ENCODE assay signal across 25 cellular contexts in genomic region chr1:228314658-228315483, GRCh38.
A peak's percentile ranks its signal among the peaks of the same experiment; 100 is the strongest.
DNase-seq lines count a peak whose midpoint lies in the region; ATAC-seq and TF ChIP-seq lines count a peak whose summit lies in the region.
"Had no signal": no experiment of that assay in that cellular context is flagged by ENCODE, and none has a peak within 500 bp of the region (broad histone marks: within the 10 kb centered on the region; RNA-seq: fewer than 3 reads in every experiment).

No MANE protein-coding gene starts in this region.

- no peak overlapping the region for H3K4me2 ChIP-seq in neural progenitor cell

- in situ Hi-C loops in gastrocnemius medialis (cut with MboI; ENCODE audit: low sequenced_read_pairs in 4 of 4): no loop called here

- ATAC-seq in RWPE2 (ENCODE audit: low read depth) (no peak), gastrocnemius medialis (peak; percentile 24 to 68), HG02884 (IDR thresholded peaks at IDR 0.05; ENCODE audit: unreplicated experiment) (no peak)
- ATAC-seq: activated naive CD8-positive, alpha-beta T cell treated with anti-CD3 and anti-CD28 coated beads, Interleukin-2, amount 50 U/mL, for 24 hours; activated T-cell treated with anti-CD3 and anti-CD28 coated beads, Interleukin-2, amount 50 U/mL, for 4 hours had no signal

- no peaks in the 10 kb centered on the region for H3K79me2 ChIP-seq in neural progenitor cell (ENCODE audit: low read depth)

- H3K9me3 ChIP-seq in RWPE2 (ENCODE audit: severe bottlenecking) (no peaks in the 10 kb centered on the region), gastrocnemius medialis (no peaks in the 10 kb centered on the region), neural progenitor cell (ENCODE audit: low read depth) (no peaks in the 10 kb centered on the region)

- TF ChIP-seq POLR2A in gastrocnemius medialis (IDR thresholded peaks at IDR 0.05): no peak

- no peak overlapping the region for H2AFZ ChIP-seq in neural progenitor cell (replicated peaks)

- H4K20me1 ChIP-seq in neural progenitor cell (ENCODE audit: low read depth): no peaks in the 10 kb centered on the region

- DNase-seq in RWPE2 (ENCODE audit: low spot score) (peak; percentile 16), coronary artery (ENCODE audit: low spot score) (peak; percentile 60), mesothelial cell of epicardium (ENCODE audit: low spot score in 2 of 2, unreplicated experiment in 2 of 2) (peak; percentile 14 to 33), gastrocnemius medialis (peak; percentile 55 to 92), D341Med (ENCODE audit: low spot score) (no peak), CD14-positive monocyte (ENCODE audit: low spot score) (no peak), neural progenitor cell (ENCODE audit: low spot score) (no peak)
- DNase-seq: activated CD4-positive, alpha-beta T cell treated with anti-CD3 and anti-CD28 coated beads, Interleukin-2, amount 50 U/mL, for 4 hours; activated naive CD8-positive, alpha-beta T cell treated with anti-CD3 and anti-CD28 coated beads, Interleukin-2, amount 50 U/mL, for 24 hours; activated T-cell treated with anti-CD3 and anti-CD28 coated beads, Interleukin-2, amount 50 U/mL, for 4 hours; hippocampal formation; Karpas-422; NCI-H1105 treated with DMSO at 0.1 percent for 48 hours; NCI-H2081 treated with DMSO at 0.1 percent for 48 hours; NCI-H510A treated with DMSO at 0.1 percent for 48 hours; SHP77 treated with DMSO at 0.1 percent for 48 hours; trophoblast cell had no signal

- no peaks in the 10 kb centered on the region for H3K4me1 ChIP-seq in RWPE2 (ENCODE audit: insufficient read depth, poor library complexity, severe bottlenecking)
- H3K4me1 ChIP-seq in gastrocnemius medialis: peaks cover 7 to 20% of the 10 kb centered on the region in 2 donors
- no peaks in the 10 kb centered on the region for H3K4me1 ChIP-seq in neural progenitor cell
- H3K4me1 ChIP-seq: breast epithelium, Caco-2 had no signal

- TF ChIP-seq CTCF in RWPE2 (IDR thresholded peaks at IDR 0.05; ENCODE audit: poor library complexity, severe bottlenecking) (no peak), coronary artery (IDR thresholded peaks at IDR 0.05) (no peak), mesothelial cell of epicardium (IDR thresholded peaks at IDR 0.05; ENCODE audit: unreplicated experiment) (no peak), gastrocnemius medialis (IDR thresholded peaks at IDR 0.05 in 4 of 5, conservative IDR thresholded peaks at IDR 0.05 in 1 of 5) (no peak), CD14-positive monocyte (IDR thresholded peaks at IDR 0.05) (no peak), neural progenitor cell (IDR thresholded peaks at IDR 0.05) (no peak)

- no peak overlapping the region for H3K27ac ChIP-seq in RWPE2 (ENCODE audit: poor library complexity, severe bottlenecking)
- no peak overlapping the region for H3K27ac ChIP-seq in coronary artery
- H3K27ac ChIP-seq in gastrocnemius medialis: peak overlapping the region; percentile 69 to 89 (median 84)
- H3K27ac ChIP-seq in neural progenitor cell: no peak overlapping the region
- H3K27ac ChIP-seq: breast epithelium, VCaP had no signal

- H3K4me3 ChIP-seq in RWPE2 (ENCODE audit: severe bottlenecking) (no peak overlapping the region), coronary artery (no peak overlapping the region), gastrocnemius medialis (no peak overlapping the region), neural progenitor cell (no peak overlapping the region)
- H3K4me3 ChIP-seq: breast epithelium had no signal

- no peaks in the 10 kb centered on the region for H3K36me3 ChIP-seq in RWPE2 (ENCODE audit: low read depth)
- peaks cover 0 to 76% of the 10 kb centered on the region in 2 donors for H3K36me3 ChIP-seq in gastrocnemius medialis
- no peaks in the 10 kb centered on the region for H3K36me3 ChIP-seq in neural progenitor cell
- H3K36me3 ChIP-seq: breast epithelium had no signal

- intact Hi-C loops in gastrocnemius medialis (cut with DNase I; ENCODE audit: low total_unique reads) (no loop called here), CD14-positive monocyte (cut with micrococcal nuclease) (no loop called here)

- H3K27ac Mint-ChIP-seq in mesothelial cell of epicardium: no peak overlapping the region
- peak overlapping the region in 1 of 7 donors; percentile 15 for H3K27ac Mint-ChIP-seq in CD14-positive monocyte
- H3K27ac Mint-ChIP-seq in neural progenitor cell: no peak overlapping the region
- H3K27ac Mint-ChIP-seq: activated naive CD8-positive, alpha-beta T cell treated with anti-CD3 and anti-CD28 coated beads, Interleukin-2, amount 50 U/mL, for 24 hours; B cell; dendritic cell treated with granulocyte-macrophage colony-stimulating factor and Interleukin-4, amounts not matched to agents 40 ng/mL and 50 ng/mL, for 4 days; stimulated activated naive CD8-positive, alpha-beta T cell treated with anti-CD3 and anti-CD28 coated beads, Interleukin-15, Interleukin-2, amounts not matched to agents 100 ng/mL and 50 ng/mL, for 24 hours; T-helper 1 cell treated with Interleukin-12 subunit alpha and Interleukin-12 subunit beta and Interleukin-4 antibody, amounts not matched to agents 30 μg/mL and 1 μg/mL, for 36 hours had no signal

- peaks cover 11% of the 10 kb centered on the region for H3K9me3 Mint-ChIP-seq in mesothelial cell of epicardium
- peaks cover 0 to 20% (median 4%) of the 10 kb centered on the region in 7 donors for H3K9me3 Mint-ChIP-seq in CD14-positive monocyte
- peaks cover 5% of the 10 kb centered on the region for H3K9me3 Mint-ChIP-seq in neural progenitor cell
- H3K9me3 Mint-ChIP-seq: activated T-cell treated with anti-CD3 and anti-CD28 coated beads, Interleukin-2, amount 50 U/mL, for 4 hours had no signal

- H3K36me3 Mint-ChIP-seq in mesothelial cell of epicardium (peaks cover 21% of the 10 kb centered on the region), CD14-positive monocyte (no peaks in the 10 kb centered on the region), neural progenitor cell (peaks cover 6% of the 10 kb centered on the region)

- H3K4me3 Mint-ChIP-seq in mesothelial cell of epicardium (no peak overlapping the region), CD14-positive monocyte (no peak overlapping the region), neural progenitor cell (no peak overlapping the region)
- H3K4me3 Mint-ChIP-seq: activated naive CD8-positive, alpha-beta T cell treated with anti-CD3 and anti-CD28 coated beads, Interleukin-2, amount 50 U/mL, for 24 hours; activated T-cell treated with anti-CD3 and anti-CD28 coated beads, Interleukin-2, amount 50 U/mL, for 4 hours; B cell; dendritic cell treated with granulocyte-macrophage colony-stimulating factor and Interleukin-4, amounts not matched to agents 40 ng/mL and 50 ng/mL, for 4 days; stimulated activated naive CD8-positive, alpha-beta T cell treated with anti-CD3 and anti-CD28 coated beads, Interleukin-15, Interleukin-2, amounts not matched to agents 100 ng/mL and 50 ng/mL, for 24 hours; T-helper 1 cell treated with Interleukin-12 subunit alpha and Interleukin-12 subunit beta and Interleukin-4 antibody, amounts not matched to agents 30 μg/mL and 1 μg/mL, for 36 hours had no signal

- H3K9ac ChIP-seq in neural progenitor cell: no peak overlapping the region

- H3K4me1 Mint-ChIP-seq in mesothelial cell of epicardium (no peaks in the 10 kb centered on the region), CD14-positive monocyte (no peaks in the 10 kb centered on the region), neural progenitor cell (no peaks in the 10 kb centered on the region)
- H3K4me1 Mint-ChIP-seq: activated naive CD8-positive, alpha-beta T cell treated with anti-CD3 and anti-CD28 coated beads, Interleukin-2, amount 50 U/mL, for 24 hours; B cell had no signal

- H3K27me3 Mint-ChIP-seq in mesothelial cell of epicardium (ENCODE audit: low read depth) (no peaks in the 10 kb centered on the region), CD14-positive monocyte (ENCODE audit: low read depth in 3 of 3) (peaks cover 0 to 1% (median 0%) of the 10 kb centered on the region in 3 donors), neural progenitor cell (ENCODE audit: insufficient read depth, low read depth) (peaks cover 2% of the 10 kb centered on the region)
- H3K27me3 Mint-ChIP-seq: activated naive CD8-positive, alpha-beta T cell treated with anti-CD3 and anti-CD28 coated beads, Interleukin-2, amount 50 U/mL, for 24 hours; B cell; dendritic cell treated with granulocyte-macrophage colony-stimulating factor and Interleukin-4, amounts not matched to agents 40 ng/mL and 50 ng/mL, for 4 days; stimulated activated naive CD8-positive, alpha-beta T cell treated with anti-CD3 and anti-CD28 coated beads, Interleukin-15, Interleukin-2, amounts not matched to agents 100 ng/mL and 50 ng/mL, for 24 hours had no signal

- no peaks in the 10 kb centered on the region for H3K27me3 ChIP-seq in RWPE2 (ENCODE audit: insufficient read depth, poor library complexity, severe bottlenecking)
- no peaks in the 10 kb centered on the region for H3K27me3 ChIP-seq in gastrocnemius medialis
- H3K27me3 ChIP-seq in neural progenitor cell: no peaks in the 10 kb centered on the region
- H3K27me3 ChIP-seq: breast epithelium had no signal

- no peaks in the 10 kb centered on the region for H3F3A ChIP-seq in neural progenitor cell (ENCODE audit: low read depth)

Comparison
In these comparisons a context has a peak if more than half of its experiments do, and no peak if none do; other contexts are left out.
1. ATAC-seq: peak in gastrocnemius medialis (2 of 2); none in RWPE2 (single experiment) and HG02884 (single experiment).
2. DNase-seq: peak in RWPE2 (single experiment), coronary artery (single experiment), mesothelial cell of epicardium (2 of 2) and gastrocnemius medialis (2 of 2); none in D341Med (single experiment), CD14-positive monocyte (single experiment) and neural progenitor cell (single experiment).
3. H3K27ac ChIP-seq: peak in gastrocnemius medialis (4 of 4); none in RWPE2 (single experiment), coronary artery (0 of 2) and neural progenitor cell (single experiment).